7 cellular contexts compared by ENCODE assay signal in the genomic region with DNA sequence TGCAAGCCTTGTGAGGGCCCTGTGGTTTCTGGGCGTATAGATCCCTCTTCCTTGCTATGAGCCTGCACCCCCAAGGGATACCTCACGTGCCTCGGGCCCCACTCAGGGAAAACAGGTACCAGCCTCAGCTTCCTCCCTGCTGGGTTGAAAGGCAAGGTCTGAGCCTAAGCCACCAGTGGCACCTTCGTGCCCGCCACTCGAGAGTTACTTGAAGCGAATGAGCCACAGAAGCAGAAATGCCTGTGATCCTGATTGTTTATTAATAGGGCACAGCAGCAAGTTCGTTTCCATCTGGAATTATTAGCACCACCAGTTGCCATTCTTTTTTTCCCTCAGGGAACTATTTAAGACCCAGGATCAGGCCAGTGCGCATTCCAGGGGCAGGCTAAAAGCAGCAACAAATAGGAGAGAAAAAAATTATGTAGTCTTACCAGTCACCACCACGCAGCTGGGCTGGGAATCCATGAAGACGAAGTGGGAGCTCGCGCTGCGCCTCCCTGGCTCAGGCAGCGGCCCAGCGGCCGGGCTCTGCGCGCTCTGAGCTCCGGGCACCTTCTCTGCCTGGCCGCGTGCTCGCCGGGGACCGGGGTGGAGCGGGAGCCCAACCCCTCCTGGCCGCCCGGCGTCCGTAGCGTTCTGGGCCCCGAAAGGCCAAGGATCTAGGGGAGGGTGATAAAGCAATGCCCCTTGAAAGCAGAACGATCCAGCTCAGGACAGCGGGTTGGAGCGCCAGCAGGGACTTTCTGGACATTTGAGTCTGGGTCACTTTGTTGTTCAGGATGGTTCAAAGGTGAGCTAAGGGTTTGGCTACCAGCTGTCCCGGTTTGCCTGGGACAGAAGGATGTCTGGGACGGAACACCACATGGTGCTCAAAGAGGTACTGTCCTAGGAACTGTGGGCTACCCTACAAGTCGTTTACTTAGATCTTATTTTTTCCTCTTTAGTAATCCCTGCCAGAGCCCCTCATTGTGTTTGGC. TPM values are rescaled to one million over a fixed set of nuclear protein-coding genes. Genes with fewer than 3 reads are reported as not detected.
"Had no signal": no experiment of that assay in that cellular context is flagged by ENCODE, and none has a peak within 500 bp of the region (broad histone marks: within the 10 kb centered on the region; RNA-seq: fewer than 3 reads in every experiment).

No MANE protein-coding gene starts in this region.

RNA-seq across cellular contexts. Expression of gene PGPEP1L, which starts 2.3 kb away (rescaled TPM):
- total RNA-seq: activated CD8-positive, alpha-beta memory T cell treated with anti-CD3 and anti-CD28 coated beads for 36 hours; activated T-cell treated with anti-CD3 and anti-CD28 coated beads, Interleukin-2, amount 50 U/mL, for 72 hours; endothelial cell of umbilical vein; esophagus squamous epithelium; fibroblast of villous mesenchyme had no signal
- polyA plus RNA-seq: endothelial cell of umbilical vein, immature natural killer cell, lung had no signal
